Comparison of ENCODE assay signal across 1 cellular context in the genomic region with DNA sequence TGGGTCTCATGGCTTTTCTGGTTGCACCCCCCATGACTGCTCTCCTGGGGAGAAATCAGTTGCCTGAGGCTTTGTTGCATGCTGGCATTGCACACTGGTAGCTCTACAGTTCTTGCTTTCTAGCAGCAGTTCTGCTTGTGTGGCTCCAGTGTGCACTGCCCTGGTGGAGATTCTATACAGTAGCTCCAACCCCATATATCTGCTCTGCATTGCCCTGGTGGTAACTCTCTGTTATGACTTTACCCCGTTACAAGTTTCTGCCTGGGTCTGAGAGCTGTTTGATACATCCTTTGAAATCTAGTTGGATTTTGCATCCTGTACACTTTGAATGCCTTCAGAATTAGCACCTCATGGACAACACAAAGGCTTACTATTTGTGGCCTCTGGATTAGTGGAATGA.
TF ChIP-seq lines count a peak whose summit lies in the region.

No MANE protein-coding gene starts in this region.

TF ChIP-seq in GM12878, 131 proteins besides CTCF, POLR2A, EP300 and RAD21 (continued from another document):
- TF ChIP-seq ZNF687 (IDR thresholded peaks at IDR 0.05), result no peak
- no peak for TF ChIP-seq NFYA (IDR thresholded peaks at IDR 0.05; ENCODE audit: borderline replicate concordance, low read depth, low read length)
TF ChIP-seq in GM12878: peak in this region for 0.
